8 cellular contexts compared by ENCODE assay signal in the genomic region with DNA sequence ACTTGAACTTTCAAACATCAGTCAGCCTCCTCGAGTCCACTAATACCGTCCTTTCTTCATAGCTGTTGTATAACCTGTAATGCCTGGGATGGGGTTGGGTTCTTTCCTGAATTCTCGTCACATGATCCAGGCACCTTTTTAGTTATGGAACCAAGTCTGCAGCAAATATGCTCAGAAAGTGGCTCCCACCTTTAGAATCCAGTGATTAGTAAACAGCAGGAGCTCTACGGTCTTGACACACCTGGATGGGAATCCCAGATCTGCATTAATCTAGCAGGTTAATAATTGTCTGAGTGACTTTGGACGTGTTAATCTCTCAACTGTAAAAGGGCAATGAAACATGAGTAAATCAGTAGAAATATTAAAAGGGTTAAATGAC. TPM values are rescaled to one million over a fixed set of nuclear protein-coding genes. Genes with fewer than 3 reads are reported as not detected.
DNase-seq lines count a peak whose midpoint lies in the region; ATAC-seq, FAIRE-seq and TF ChIP-seq lines count a peak whose summit lies in the region.

No MANE protein-coding gene starts in this region.

- peak overlapping the region in 8 of 10 donors; percentile 20 to 86 (median 72) for H3K27ac Mint-ChIP-seq in naive thymus-derived CD8-positive, alpha-beta T cell

- H3K4me1 Mint-ChIP-seq in naive thymus-derived CD8-positive, alpha-beta T cell, result peaks cover 9 to 24% (median 21%) of the 10 kb centered on the region in 4 donors

- no peaks in the 10 kb centered on the region for H3K27me3 ChIP-seq in BLaER1 treated with 17β-estradiol and CSF1 and Interleukin-3, amounts not matched to agents 10 nM and 100 nM
- no peaks in the 10 kb centered on the region; the same call in 1 of the 2 replicates for H3K27me3 ChIP-seq in Karpas-422 (ENCODE audit: low read length)

- H3K36me3 ChIP-seq in BLaER1 treated with 17β-estradiol and CSF1 and Interleukin-3, amounts not matched to agents 10 nM and 100 nM, result no peaks in the 10 kb centered on the region
- H3K36me3 ChIP-seq in Karpas-422 (ENCODE audit: insufficient read depth, low read length), result no peaks in the 10 kb centered on the region

- peaks cover 24 to 38% (median 33%) of the 10 kb centered on the region in 10 experiments for H3K4me1 ChIP-seq in BLaER1 treated with 17β-estradiol and CSF1 and Interleukin-3, amounts not matched to agents 10 nM and 100 nM
- H3K4me1 ChIP-seq in Karpas-422 (ENCODE audit: low read length), result peaks cover 17% of the 10 kb centered on the region

- DNase-seq in Karpas-422, result no peak
- no peak for DNase-seq in naive thymus-derived CD8-positive, alpha-beta T cell
- DNase-seq in H54 (ENCODE audit: insufficient read length, low spot score), result no peak
- no peak for DNase-seq in G401 (ENCODE audit: low spot score)

- in situ Hi-C loops in G401 (cut with HindIII; ENCODE audit: low sequenced_read_pairs), result no loop called here

- H3K4me2 ChIP-seq in BLaER1 treated with 17β-estradiol and CSF1 and Interleukin-3, amounts not matched to agents 10 nM and 100 nM, result peak overlapping the region; percentile 49 to 100 (median 93)
- H3K4me2 ChIP-seq in Karpas-422 (ENCODE audit: low read depth, low read length, poor library complexity, severe bottlenecking), result peak overlapping the region; percentile 98

- H3K27me3 Mint-ChIP-seq in naive thymus-derived CD8-positive, alpha-beta T cell, result no peaks in the 10 kb centered on the region

- no peaks in the 10 kb centered on the region for H3K9me2 ChIP-seq in Karpas-422 (replicated peaks; ENCODE audit: insufficient read depth, low read length)

- POLR2A ChIA-PET in naive thymus-derived CD8-positive, alpha-beta T cell (lab: Charles Lee), result interaction anchor here (1.1 to 1.4 kb wide), 2 partner anchors 161 to 183 kb away, joined by 3 to 8 read pairs; no protein-coding TSS in a partner anchor

- H3K79me2 ChIP-seq in Karpas-422 (ENCODE audit: low read length), result no peaks in the 10 kb centered on the region

- peak overlapping the region; percentile 92 to 99 (median 97); a peak in 18 of 22 replicates for H3K9ac ChIP-seq in BLaER1 treated with 17β-estradiol and CSF1 and Interleukin-3, amounts not matched to agents 10 nM and 100 nM
- H3K9ac ChIP-seq in Karpas-422 (ENCODE audit: low read length), result peak overlapping the region; percentile 81

- peak overlapping the region; percentile 99 for H2AFZ ChIP-seq in Karpas-422 (ENCODE audit: low read length)

- peak overlapping the region in 8 of 10 experiments; percentile 79 to 99 (median 91); a peak in 13 of 20 replicates for H3K4me3 ChIP-seq in BLaER1 treated with 17β-estradiol and CSF1 and Interleukin-3, amounts not matched to agents 10 nM and 100 nM
- H3K4me3 ChIP-seq in Karpas-422 (ENCODE audit: low read length), result peak overlapping the region; percentile 77

- no peaks in the 10 kb centered on the region for H3K9me3 Mint-ChIP-seq in naive thymus-derived CD8-positive, alpha-beta T cell

- H3K9me3 ChIP-seq in BLaER1 treated with 17β-estradiol and CSF1 and Interleukin-3, amounts not matched to agents 10 nM and 100 nM (replicated peaks in 1 of 11), result no peaks in the 10 kb centered on the region
- no peaks in the 10 kb centered on the region for H3K9me3 ChIP-seq in Karpas-422 (ENCODE audit: low read length)

- no peaks in the 10 kb centered on the region for H4K20me1 ChIP-seq in BLaER1 treated with 17β-estradiol and CSF1 and Interleukin-3, amounts not matched to agents 10 nM and 100 nM
- H4K20me1 ChIP-seq in Karpas-422 (ENCODE audit: insufficient read depth, low read depth, low read length), result 0 out of 2 replicates have a peak, but pooled peaks cover 4% of the 10 kb centered on the region

- peak overlapping the region; percentile 49 to 87 (median 72) for H3K4me3 Mint-ChIP-seq in naive thymus-derived CD8-positive, alpha-beta T cell

- TF ChIP-seq POLR2A in H54 (IDR thresholded peaks at IDR 0.05; ENCODE audit: low read depth, low read length), result no peak

- no peaks in the 10 kb centered on the region for H3K36me3 Mint-ChIP-seq in naive thymus-derived CD8-positive, alpha-beta T cell

- FAIRE-seq in H54 (lab: Jason Lieb, UNC), result no peak

- H3K27ac ChIP-seq in BLaER1 treated with 17β-estradiol and CSF1 and Interleukin-3, amounts not matched to agents 10 nM and 100 nM, result peak overlapping the region; percentile 46 to 97 (median 88); a peak in 18 of 22 replicates
- H3K27ac ChIP-seq in Karpas-422 (ENCODE audit: low read length), result no peak overlapping the region
- peak overlapping the region; percentile 91 for H3K27ac ChIP-seq in cingulate gyrus (ENCODE audit: low read depth, low read length)

- ATAC-seq in naive thymus-derived CD8-positive, alpha-beta T cell, result no peak
- ATAC-seq in GM18517 (IDR thresholded peaks at IDR 0.05; ENCODE audit: unreplicated experiment), result no peak
- ATAC-seq in HG03460 (IDR thresholded peaks at IDR 0.05; ENCODE audit: unreplicated experiment), result no peak

RNA-seq across cellular contexts. Expression of a gene that starts 0.7 kb away (rescaled TPM):
- total RNA-seq in Karpas-422 (2014; rRNA removed; shearing (Covaris generic); ENCODE audit: low replicate concordance), result 4.9 and 5.9 TPM in 2 replicates
- 10 to 100 TPM; 10.4 to 10.5 TPM for total RNA-seq in naive thymus-derived CD8-positive, alpha-beta T cell
- polyA plus RNA-seq in naive thymus-derived CD8-positive, alpha-beta T cell, result 10 to 100 TPM in 1 of 3 donors, 1 to 10 TPM in 2; 3.3 to 14.4 (median 5.0) TPM
- total RNA-seq in G401 (2014; rRNA removed; shearing (Covaris generic)), result 2.7 and 3.0 TPM in 2 replicates

RNA-seq across cellular contexts. Expression of a gene that starts 22.4 kb away (rescaled TPM):
- total RNA-seq in Karpas-422 (2014; rRNA removed; shearing (Covaris generic); ENCODE audit: low replicate concordance), result not detected in 2 replicates
- total RNA-seq in naive thymus-derived CD8-positive, alpha-beta T cell, result 1 to 10 TPM in 1 of 2 experiments, under 1 TPM in 1; 0.44 to 1.0 TPM
- under 1 TPM in 1 of 3 donors, not detected in 2; 0.15 TPM for polyA plus RNA-seq in naive thymus-derived CD8-positive, alpha-beta T cell
- total RNA-seq in G401 (2014; rRNA removed; shearing (Covaris generic)), result 10.8 and 14.6 TPM in 2 replicates

RNA-seq across cellular contexts. Expression of a gene that starts 48.4 kb away (rescaled TPM):
- total RNA-seq in Karpas-422 (2014; rRNA removed; shearing (Covaris generic); ENCODE audit: low replicate concordance), result not detected in 2 replicates
- not detected for total RNA-seq in naive thymus-derived CD8-positive, alpha-beta T cell
- polyA plus RNA-seq in naive thymus-derived CD8-positive, alpha-beta T cell, result under 1 TPM in 1 of 3 donors, not detected in 2; 0.13 TPM
- 0.71 TPM in 1 of 2 replicates, not detected in the other for total RNA-seq in G401 (2014; rRNA removed; shearing (Covaris generic))
